ENCODE assay signal across 7 cellular contexts in genomic region chr1:40774266-40774998, GRCh38. TPM values are rescaled to one million over a fixed set of nuclear protein-coding genes. Genes with fewer than 3 reads are reported as not detected.
DNase-seq lines count a peak whose midpoint lies in the region; ATAC-seq, FAIRE-seq and TF ChIP-seq lines count a peak whose summit lies in the region.

No MANE protein-coding gene starts in this region.

- H3K27me3 ChIP-seq in NT2/D1 (ENCODE audit: insufficient read depth, insufficient read length): no peaks in the 10 kb centered on the region
- no peaks in the 10 kb centered on the region for H3K27me3 ChIP-seq in prostate gland (replicated peaks; ENCODE audit: insufficient read depth)

- DNase-seq in GM12892 (ENCODE audit: insufficient read length): no peak
- peak; percentile 70 for DNase-seq in NT2/D1 (ENCODE audit: low read depth, low spot score)
- DNase-seq in activated T-cell treated with anti-CD3 and anti-CD28 coated beads for 48 hours (ENCODE audit: low read depth): peak; percentile 55
- peak; percentile 21 for DNase-seq in fibroblast of villous mesenchyme (ENCODE audit: low read depth)
- peak; percentile 47 for DNase-seq in prostate gland (ENCODE audit: low spot score)
- no peak for DNase-seq in cortex of kidney (lab: John Stamatoyannopoulos, UW)

- TF ChIP-seq CTCF in fibroblast of villous mesenchyme (IDR thresholded peaks at IDR 0.05; ENCODE audit: insufficient read depth, low read depth, low read length) (peak; percentile 83), prostate gland (IDR thresholded peaks at IDR 0.05) (peak; percentile 23 to 67 (median 54))

- H3K4me3 ChIP-seq in NT2/D1 (ENCODE audit: insufficient read length, low read depth) (no peak overlapping the region), fibroblast of villous mesenchyme (ENCODE audit: low read depth, low read length) (no peak overlapping the region), prostate gland (no peak overlapping the region)

- no peak overlapping the region for H3K27ac ChIP-seq in prostate gland

- ATAC-seq in GM21717 (IDR thresholded peaks at IDR 0.05; ENCODE audit: unreplicated experiment): no peak

- intact Hi-C loops in prostate gland (cut with DNase I): loop anchor here (2.0 kb wide), 1 partner anchor 76 kb away; no protein-coding TSS in a partner anchor

- 43% methylated on average over 3 of the region's 3 CpGs for WGBS in prostate gland

- H3K9ac ChIP-seq in NT2/D1 (ENCODE audit: insufficient read length, low read depth): no peak overlapping the region

- H3K4me1 ChIP-seq in NT2/D1 (ENCODE audit: insufficient read depth, insufficient read length): peaks cover 10% of the 10 kb centered on the region
- H3K4me1 ChIP-seq in prostate gland (replicated peaks): no peaks in the 10 kb centered on the region

- TF ChIP-seq POLR2A in GM12892 (IDR thresholded peaks at IDR 0.05; ENCODE audit: low read depth, low read length) (no peak), prostate gland (IDR thresholded peaks at IDR 0.05) (no peak)

- peak; percentile 70 for FAIRE-seq in GM12892 (lab: Jason Lieb, UNC)

- H3K36me3 ChIP-seq in NT2/D1 (ENCODE audit: insufficient read depth, insufficient read length, low read length): peaks cover 34% of the 10 kb centered on the region
- peaks cover 7 to 9% of the 10 kb centered on the region in 2 donors for H3K36me3 ChIP-seq in prostate gland

- H3K9me3 ChIP-seq in NT2/D1 (ENCODE audit: insufficient read depth, low read length): peaks cover 12% of the 10 kb centered on the region; the same call in 1 of the 2 replicates
- no peaks in the 10 kb centered on the region for H3K9me3 ChIP-seq in prostate gland

RNA-seq across cellular contexts. Expression of gene KCNQ4, which starts 9.2 kb away (rescaled TPM):
- 0.17 TPM for polyA plus RNA-seq in GM12892 (2012; ENCODE audit: missing spikeins)
- under 0.01 TPM in 2 replicates for total RNA-seq in fibroblast of villous mesenchyme
- 1 to 10 TPM; 1.8 to 3.1 TPM for total RNA-seq in prostate gland

Comparison
In these comparisons a context has a peak if more than half of its experiments do, and no peak if none do; other contexts are left out.
1. DNase-seq: peak in NT2/D1 (single experiment), activated T-cell treated with anti-CD3 and anti-CD28 coated beads for 48 hours (single experiment), fibroblast of villous mesenchyme (single experiment) and prostate gland (single experiment); none in GM12892 (single experiment) and cortex of kidney (single experiment).